In the genomic region with DNA sequence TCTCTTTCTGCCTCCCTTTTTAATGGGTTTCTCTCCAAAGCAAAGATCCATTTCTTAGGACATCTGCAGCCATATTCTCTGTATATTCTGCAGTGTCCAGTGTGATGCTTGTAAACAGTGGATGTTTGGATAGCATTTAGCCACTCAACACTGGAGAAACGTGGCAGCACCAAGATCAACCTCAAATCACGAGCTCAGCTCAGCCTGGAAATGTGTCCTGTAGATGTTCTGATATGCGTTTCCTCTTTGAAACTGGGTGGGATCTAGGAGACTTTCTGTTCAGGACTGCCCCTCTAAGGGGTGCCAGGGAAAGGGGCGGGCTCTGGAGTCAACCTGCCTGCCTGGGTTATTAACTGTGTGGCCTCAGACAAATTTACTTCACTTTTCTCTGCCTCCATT, we compare ENCODE assay signal across 19 cellular contexts.
"Had no signal": no experiment of that assay in that cellular context is flagged by ENCODE, and none has a peak within 500 bp of the region (broad histone marks: within the 10 kb centered on the region; RNA-seq: fewer than 3 reads in every experiment).

No MANE protein-coding gene starts in this region.

- H3K9me3 Mint-ChIP-seq: activated CD4-positive, alpha-beta memory T cell treated with anti-CD3 and anti-CD28 coated beads, Interleukin-2, amount 10 ng/mL, durations not matched to agents 7 days and 5 days; activated naive CD4-positive, alpha-beta T cell treated with anti-CD3 and anti-CD28 coated beads for 36 hours; activated naive CD8-positive, alpha-beta T cell treated with anti-CD3 and anti-CD28 coated beads, Interleukin-2, amount 10 ng/mL, durations not matched to agents 7 days and 5 days; activated T-cell treated with anti-CD3 and anti-CD28 coated beads, Interleukin-2, amount 50 U/mL, for 72 hours; naive thymus-derived CD4-positive, alpha-beta T cell had no signal

- H3K9me3 ChIP-seq: heart left ventricle, prostate gland, right atrium auricular region, spleen had no signal

- H3K27ac ChIP-seq: heart left ventricle, right atrium auricular region, spleen had no signal

- H3K4me1 ChIP-seq: prostate gland had no signal

- ATAC-seq: activated T-cell treated with anti-CD3 and anti-CD28 coated beads, Interleukin-2, amount 50 U/mL, for 72 hours; heart left ventricle; left cardiac atrium; naive thymus-derived CD4-positive, alpha-beta T cell had no signal

- H3K36me3 Mint-ChIP-seq: activated naive CD8-positive, alpha-beta T cell treated with anti-CD3 and anti-CD28 coated beads, Interleukin-2, amount 10 ng/mL, durations not matched to agents 7 days and 5 days; naive thymus-derived CD4-positive, alpha-beta T cell had no signal

- H3K4me3 ChIP-seq: heart left ventricle, prostate gland, right atrium auricular region, spleen had no signal

- DNase-seq: activated CD4-positive, alpha-beta memory T cell treated with anti-CD3 and anti-CD28 coated beads, Interleukin-2, amount 10 ng/mL, durations not matched to agents 7 days and 5 days; activated CD4-positive, alpha-beta T cell treated with anti-CD3 and anti-CD28 coated beads for 48 hours; activated effector memory CD4-positive, alpha-beta T cell treated with Interleukin-2 at 50 U/mL for 16 hours; activated naive CD4-positive, alpha-beta T cell treated with anti-CD3 and anti-CD28 coated beads for 36 hours; activated naive CD8-positive, alpha-beta T cell treated with anti-CD3 and anti-CD28 coated beads, Interleukin-2, amount 10 ng/mL, durations not matched to agents 7 days and 5 days; activated T-cell treated with anti-CD3 and anti-CD28 coated beads, Interleukin-2, amount 50 U/mL, for 72 hours; amniotic stem cell; cerebellar nuclear complex; cortex of kidney; heart left ventricle; left cardiac atrium; naive thymus-derived CD4-positive, alpha-beta T cell; spleen; stimulated activated CD4-positive, alpha-beta T cell treated with anti-CD3 and anti-CD28 coated beads, Interleukin-4, amount 100 ng/mL, for 24 hours; stimulated activated naive CD4-positive, alpha-beta T cell treated with Interleukin-2 at 50 U/mL for 16 hours; T-helper 2 cell had no signal

- H3K4me3 Mint-ChIP-seq: activated CD4-positive, alpha-beta memory T cell treated with anti-CD3 and anti-CD28 coated beads, Interleukin-2, amount 10 ng/mL, durations not matched to agents 7 days and 5 days; activated naive CD4-positive, alpha-beta T cell treated with anti-CD3 and anti-CD28 coated beads for 36 hours; activated naive CD8-positive, alpha-beta T cell treated with anti-CD3 and anti-CD28 coated beads, Interleukin-2, amount 10 ng/mL, durations not matched to agents 7 days and 5 days; activated T-cell treated with anti-CD3 and anti-CD28 coated beads, Interleukin-2, amount 50 U/mL, for 72 hours; naive thymus-derived CD4-positive, alpha-beta T cell; neural crest cell had no signal

- H3K27me3 ChIP-seq: heart left ventricle, right atrium auricular region, spleen had no signal

- H3K36me3 ChIP-seq: heart left ventricle, prostate gland, right atrium auricular region, spleen had no signal

- H3K27ac Mint-ChIP-seq: activated CD4-positive, alpha-beta memory T cell treated with anti-CD3 and anti-CD28 coated beads, Interleukin-2, amount 10 ng/mL, durations not matched to agents 7 days and 5 days; activated naive CD4-positive, alpha-beta T cell treated with anti-CD3 and anti-CD28 coated beads for 36 hours; activated naive CD8-positive, alpha-beta T cell treated with anti-CD3 and anti-CD28 coated beads, Interleukin-2, amount 10 ng/mL, durations not matched to agents 7 days and 5 days; activated T-cell treated with anti-CD3 and anti-CD28 coated beads, Interleukin-2, amount 50 U/mL, for 72 hours; naive thymus-derived CD4-positive, alpha-beta T cell had no signal
